In the genomic region with DNA sequence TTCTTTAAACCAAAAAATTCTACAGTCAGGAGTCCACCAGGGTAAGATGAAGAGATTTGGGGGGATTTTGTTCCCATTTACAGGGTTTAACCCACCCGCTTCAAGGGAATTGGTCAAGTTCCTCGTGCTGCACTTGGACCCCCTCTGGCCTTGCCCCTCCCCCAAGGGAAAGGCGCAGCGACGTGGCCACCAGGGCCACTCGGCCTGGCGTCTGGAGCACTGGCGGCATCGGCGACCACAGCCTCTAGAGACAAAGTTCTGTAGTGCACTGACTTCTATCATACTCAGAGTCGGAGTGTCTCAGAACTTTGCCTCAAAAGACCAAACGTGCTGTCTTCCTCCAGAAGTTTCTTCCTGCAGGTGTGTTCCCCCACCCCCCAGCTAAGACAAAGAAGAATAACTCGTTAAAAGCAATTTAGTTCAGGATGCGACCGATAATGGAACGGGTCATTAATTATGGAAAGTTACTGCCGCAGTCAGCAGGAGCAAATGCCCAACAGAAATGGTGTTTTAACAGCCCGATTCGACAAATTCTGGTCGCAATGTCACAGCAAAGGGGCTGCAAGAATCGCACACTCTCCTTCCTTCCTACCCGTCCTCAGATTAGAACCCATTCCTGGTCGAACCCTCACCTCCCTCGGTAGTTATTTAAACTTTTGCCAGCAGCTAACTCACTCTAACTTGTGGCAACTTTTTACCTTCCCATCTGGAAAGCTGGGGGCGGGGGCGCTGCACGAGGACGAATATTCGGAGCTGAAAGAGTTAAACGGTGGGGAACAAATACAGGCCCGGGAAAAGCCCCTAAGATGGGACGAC, we compare ENCODE assay signal across 1 cellular context.
TF ChIP-seq lines count a peak whose summit lies in the region.

No MANE protein-coding gene starts in this region.

TF ChIP-seq in HepG2, 621 proteins besides CTCF, POLR2A, EP300 and RAD21 (continued from another document):
- TF ChIP-seq ZNF44 (CRISPR knock-in tag; IDR thresholded peaks at IDR 0.05) (no peak), ZBTB3 (CRISPR knock-in tag; IDR thresholded peaks at IDR 0.05; ENCODE audit: borderline replicate concordance, low read depth) (peak; percentile 37; the same call in 1 of the 2 replicates), NCOA5 (CRISPR knock-in tag; IDR thresholded peaks at IDR 0.05) (no peak), KDM5B (CRISPR knock-in tag; IDR thresholded peaks at IDR 0.05; ENCODE audit: borderline replicate concordance) (0 out of 2 replicates have a peak, but pooled peaks have one; percentile 46), MYC (CRISPR knock-in tag; IDR thresholded peaks at IDR 0.05; ENCODE audit: borderline replicate concordance) (peak; percentile 55; the same call in 1 of the 2 replicates), ZNF605 (CRISPR knock-in tag; IDR thresholded peaks at IDR 0.05) (peak; percentile 53; the same call in 1 of the 2 replicates), ZNF292 (CRISPR knock-in tag; IDR thresholded peaks at IDR 0.05; ENCODE audit: borderline replicate concordance, low read depth) (no peak), ZFX (CRISPR knock-in tag; IDR thresholded peaks at IDR 0.05; ENCODE audit: low read depth) (peak; percentile 65), ZFP36L1 (CRISPR knock-in tag; IDR thresholded peaks at IDR 0.05) (no peak), BHLHE40 (IDR thresholded peaks at IDR 0.05; ENCODE audit: low read length) (no peak), SAP130 (CRISPR knock-in tag; IDR thresholded peaks at IDR 0.05; ENCODE audit: low read depth) (peak; percentile 25; the same call in 1 of the 2 replicates)
- TF ChIP-seq, protein P1, sequence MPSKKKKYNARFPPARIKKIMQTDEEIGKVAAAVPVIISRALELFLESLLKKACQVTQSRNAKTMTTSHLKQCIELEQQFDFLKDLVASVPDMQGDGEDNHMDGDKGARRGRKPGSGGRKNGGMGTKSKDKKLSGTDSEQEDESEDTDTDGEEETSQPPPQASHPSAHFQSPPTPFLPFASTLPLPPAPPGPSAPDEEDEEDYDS (CRISPR knock-in tag; IDR thresholded peaks at IDR 0.05) = 0 out of 2 replicates have a peak, but pooled peaks have one; percentile 36
- TF ChIP-seq, protein P2, sequence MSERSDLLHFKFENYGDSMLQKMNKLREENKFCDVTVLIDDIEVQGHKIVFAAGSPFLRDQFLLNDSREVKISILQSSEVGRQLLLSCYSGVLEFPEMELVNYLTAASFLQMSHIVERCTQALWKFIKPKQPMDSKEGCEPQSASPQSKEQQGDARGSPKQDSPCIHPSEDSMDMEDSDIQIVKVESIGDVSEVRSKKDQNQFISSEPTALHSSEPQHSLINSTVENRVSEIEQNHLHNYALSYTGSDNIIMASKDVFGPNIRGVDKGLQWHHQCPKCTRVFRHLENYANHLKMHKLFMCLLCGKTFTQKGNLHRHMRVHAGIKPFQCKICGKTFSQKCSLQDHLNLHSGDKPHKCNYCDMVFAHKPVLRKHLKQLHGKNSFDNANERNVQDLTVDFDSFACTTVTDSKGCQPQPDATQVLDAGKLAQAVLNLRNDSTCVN (CRISPR knock-in tag; IDR thresholded peaks at IDR 0.05; ENCODE audit: borderline replicate concordance) = no peak
- TF ChIP-seq, protein P3, sequence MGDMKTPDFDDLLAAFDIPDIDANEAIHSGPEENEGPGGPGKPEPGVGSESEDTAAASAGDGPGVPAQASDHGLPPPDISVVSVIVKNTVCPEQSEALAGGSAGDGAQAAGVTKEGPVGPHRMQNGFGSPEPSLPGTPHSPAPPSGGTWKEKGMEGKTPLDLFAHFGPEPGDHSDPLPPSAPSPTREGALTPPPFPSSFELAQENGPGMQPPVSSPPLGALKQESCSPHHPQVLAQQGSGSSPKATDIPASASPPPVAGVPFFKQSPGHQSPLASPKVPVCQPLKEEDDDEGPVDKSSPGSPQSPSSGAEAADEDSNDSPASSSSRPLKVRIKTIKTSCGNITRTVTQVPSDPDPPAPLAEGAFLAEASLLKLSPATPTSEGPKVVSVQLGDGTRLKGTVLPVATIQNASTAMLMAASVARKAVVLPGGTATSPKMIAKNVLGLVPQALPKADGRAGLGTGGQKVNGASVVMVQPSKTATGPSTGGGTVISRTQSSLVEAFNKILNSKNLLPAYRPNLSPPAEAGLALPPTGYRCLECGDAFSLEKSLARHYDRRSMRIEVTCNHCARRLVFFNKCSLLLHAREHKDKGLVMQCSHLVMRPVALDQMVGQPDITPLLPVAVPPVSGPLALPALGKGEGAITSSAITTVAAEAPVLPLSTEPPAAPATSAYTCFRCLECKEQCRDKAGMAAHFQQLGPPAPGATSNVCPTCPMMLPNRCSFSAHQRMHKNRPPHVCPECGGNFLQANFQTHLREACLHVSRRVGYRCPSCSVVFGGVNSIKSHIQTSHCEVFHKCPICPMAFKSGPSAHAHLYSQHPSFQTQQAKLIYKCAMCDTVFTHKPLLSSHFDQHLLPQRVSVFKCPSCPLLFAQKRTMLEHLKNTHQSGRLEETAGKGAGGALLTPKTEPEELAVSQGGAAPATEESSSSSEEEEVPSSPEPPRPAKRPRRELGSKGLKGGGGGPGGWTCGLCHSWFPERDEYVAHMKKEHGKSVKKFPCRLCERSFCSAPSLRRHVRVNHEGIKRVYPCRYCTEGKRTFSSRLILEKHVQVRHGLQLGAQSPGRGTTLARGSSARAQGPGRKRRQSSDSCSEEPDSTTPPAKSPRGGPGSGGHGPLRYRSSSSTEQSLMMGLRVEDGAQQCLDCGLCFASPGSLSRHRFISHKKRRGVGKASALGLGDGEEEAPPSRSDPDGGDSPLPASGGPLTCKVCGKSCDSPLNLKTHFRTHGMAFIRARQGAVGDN (CRISPR knock-in tag; IDR thresholded peaks at IDR 0.05) = peak; percentile 83
